ENCODE assay signal across 8 cellular contexts in genomic region chr11:44621140-44621681, GRCh38. TPM values are rescaled to one million over a fixed set of nuclear protein-coding genes. Genes with fewer than 3 reads are reported as not detected.
DNase-seq lines count a peak whose midpoint lies in the region; ATAC-seq and TF ChIP-seq lines count a peak whose summit lies in the region.

No MANE protein-coding gene starts in this region.

- in situ Hi-C loops in GM13977 (cut with MboI; ENCODE audit: low pct_unique_long_range_greater_than_20kb, low sequenced_read_pairs, unreplicated experiment) = loop anchor here (10.0 kb wide), 1 partner anchor 284 kb away; no protein-coding TSS in a partner anchor

- no peak for DNase-seq in AG04450 (ENCODE audit: low read depth, low spot score)
- peak; percentile 71 for DNase-seq in GM13977 (ENCODE audit: low spot score)
- peak; percentile 55 for DNase-seq in NCI-H146 (lab: John Stamatoyannopoulos, UW)
- DNase-seq in UCSD-AML1 (lab: John Stamatoyannopoulos, UW; ENCODE audit: unreplicated experiment) = peak; percentile 72
- DNase-seq in cardiac fibroblast (ENCODE audit: low read depth in 2 of 2) = peak; percentile 63 to 68
- peak; percentile 85 for DNase-seq in inferior parietal cortex (ENCODE audit: extremely low spot score)
- peak; percentile 55 for DNase-seq in stimulated activated CD4-positive, alpha-beta T cell treated with anti-CD3 and anti-CD28 coated beads, Interleukin-12 subunit alpha, Interleukin-12 subunit beta, amount 100 ng/mL, for 4 hours

- no peak for ATAC-seq in HG03571 (IDR thresholded peaks at IDR 0.05; ENCODE audit: unreplicated experiment)

- TF ChIP-seq CTCF in AG04450 (IDR thresholded peaks at IDR 0.05; ENCODE audit: low read depth, low read length) (peak; percentile 98), GM13977 (IDR thresholded peaks at IDR 0.05; ENCODE audit: extremely low read depth, insufficient read depth, missing control alignments) (peak; percentile 90), cardiac fibroblast (IDR thresholded peaks at IDR 0.05; ENCODE audit: low read depth, low read length) (peak; percentile 94)

- no peak overlapping the region for H3K4me3 ChIP-seq in AG04450 (ENCODE audit: low read depth, low read length)
- peak overlapping the region in 1 of 2 donors; percentile 8 for H3K4me3 ChIP-seq in cardiac fibroblast (replicated peaks in 1 of 2; ENCODE audit: low read depth in 2 of 2, low read length in 2 of 2)

- H3K27ac ChIP-seq in AG04450 (ENCODE audit: low read depth, low read length) = no peak overlapping the region

- H3K9me3 ChIP-seq in AG04450 (ENCODE audit: control insufficient read depth, insufficient read depth, low read length) = no peaks in the 10 kb centered on the region; the same call in 1 of the 2 replicates

- H3K27me3 ChIP-seq in AG04450 (ENCODE audit: control insufficient read depth, insufficient read depth, low read length) = no peaks in the 10 kb centered on the region

- POLR2A ChIA-PET in AG04450 (lab: Yijun Ruan, JAX) = no interaction called here

- CTCF ChIA-PET in AG04450 (lab: Charles Lee) = interaction anchor here (0.6 to 11.2 kb wide), 39 partner anchors 9 to 552 kb away, joined by 3 to 318 read pairs (median 4); partner anchors contain the start of gene TSPAN18

RNA-seq across cellular contexts. Expression of gene CD82, which starts 55.7 kb away (rescaled TPM):
- polyA plus RNA-seq in AG04450 (2011; rRNA removed) = 49.3 and 62.0 TPM in 2 replicates
- 41.5 and 59.4 TPM in 2 replicates for polyA minus RNA-seq in AG04450 (2011; rRNA and poly(A)+ RNA removed)
